Comparison of ENCODE assay signal across 18 cellular contexts in genomic region chr2:2933421-2933820, GRCh38.
"Had no signal": no experiment of that assay in that cellular context is flagged by ENCODE, and none has a peak within 500 bp of the region (broad histone marks: within the 10 kb centered on the region; RNA-seq: fewer than 3 reads in every experiment).

No MANE protein-coding gene starts in this region.

- H3K4me1 ChIP-seq: esophagus squamous epithelium, lower lobe of right lung, tibial artery had no signal

- ATAC-seq: activated CD8-positive, alpha-beta T cell treated with anti-CD3 and anti-CD28 coated beads for 36 hours; activated T-cell treated with anti-CD3 and anti-CD28 coated beads, Interleukin-2, amount 50 U/mL, for 72 hours; left cardiac atrium; lower lobe of right lung; natural killer cell; T-cell had no signal

- H3K27ac Mint-ChIP-seq: activated CD4-positive, alpha-beta T cell treated with anti-CD3 and anti-CD28 coated beads, Interleukin-2, amount 10 ng/mL, durations not matched to agents 24 days and 14 days; activated CD8-positive, alpha-beta T cell treated with anti-CD3 and anti-CD28 coated beads for 36 hours; activated naive CD4-positive, alpha-beta T cell treated with anti-CD3 and anti-CD28 coated beads, Interleukin-2, amount 50 U/mL, for 24 hours; activated T-cell treated with anti-CD3 and anti-CD28 coated beads, Interleukin-2, amount 50 U/mL, for 72 hours; natural killer cell; T-cell had no signal

- H3K4me3 Mint-ChIP-seq: activated CD4-positive, alpha-beta T cell treated with anti-CD3 and anti-CD28 coated beads, Interleukin-2, amount 10 ng/mL, durations not matched to agents 24 days and 14 days; activated CD8-positive, alpha-beta T cell treated with anti-CD3 and anti-CD28 coated beads for 36 hours; activated naive CD4-positive, alpha-beta T cell treated with anti-CD3 and anti-CD28 coated beads, Interleukin-2, amount 50 U/mL, for 24 hours; activated T-cell treated with anti-CD3 and anti-CD28 coated beads, Interleukin-2, amount 50 U/mL, for 72 hours; natural killer cell; T-cell had no signal

- H3K27me3 ChIP-seq: esophagus squamous epithelium had no signal

- H3K27me3 Mint-ChIP-seq: activated CD4-positive, alpha-beta T cell treated with anti-CD3 and anti-CD28 coated beads, Interleukin-2, amount 10 ng/mL, durations not matched to agents 24 days and 14 days had no signal

- H3K36me3 ChIP-seq: esophagus squamous epithelium, lower lobe of right lung, tibial artery had no signal

- H3K4me1 Mint-ChIP-seq: activated CD4-positive, alpha-beta T cell treated with anti-CD3 and anti-CD28 coated beads, Interleukin-2, amount 10 ng/mL, durations not matched to agents 24 days and 14 days; activated naive CD4-positive, alpha-beta T cell treated with anti-CD3 and anti-CD28 coated beads, Interleukin-2, amount 50 U/mL, for 24 hours; natural killer cell; T-cell had no signal

- DNase-seq: activated CD4-positive, alpha-beta T cell treated with anti-CD3 and anti-CD28 coated beads, Interleukin-2, amount 10 ng/mL, durations not matched to agents 24 days and 14 days; activated CD4-positive, CD25-positive, alpha-beta regulatory T cell; activated CD8-positive, alpha-beta T cell treated with anti-CD3 and anti-CD28 coated beads for 36 hours; activated effector memory CD4-positive, alpha-beta T cell treated with anti-CD3 and anti-CD28 coated beads, Interleukin-2, amount 50 U/mL, for 16 hours; activated T-cell treated with anti-CD3 and anti-CD28 coated beads, Interleukin-2, amount 50 U/mL, for 72 hours; effector CD8-positive, alpha-beta T cell; esophagus squamous epithelium; left cardiac atrium; lower lobe of right lung; natural killer cell; occipital lobe; posterior cingulate gyrus; stimulated activated CD4-positive, alpha-beta T cell treated with anti-CD3 and anti-CD28 coated beads, Interleukin-12 subunit alpha, Interleukin-12 subunit beta, amount 100 ng/mL, for 4 hours; stimulated activated CD4-positive, alpha-beta T cell treated with anti-CD3 and anti-CD28 coated beads, Interleukin-2, amount 100 ng/mL, for 24 hours; stimulated activated naive CD4-positive, alpha-beta T cell treated with Interleukin-2 at 50 U/mL for 16 hours; T-cell; tibial artery had no signal

- H3K36me3 Mint-ChIP-seq: natural killer cell, T-cell had no signal

- H3K27ac ChIP-seq: esophagus squamous epithelium, lower lobe of right lung, tibial artery had no signal

- H3K4me3 ChIP-seq: esophagus squamous epithelium, lower lobe of right lung, tibial artery had no signal
